8 cellular contexts compared by ENCODE assay signal in the genomic region with DNA sequence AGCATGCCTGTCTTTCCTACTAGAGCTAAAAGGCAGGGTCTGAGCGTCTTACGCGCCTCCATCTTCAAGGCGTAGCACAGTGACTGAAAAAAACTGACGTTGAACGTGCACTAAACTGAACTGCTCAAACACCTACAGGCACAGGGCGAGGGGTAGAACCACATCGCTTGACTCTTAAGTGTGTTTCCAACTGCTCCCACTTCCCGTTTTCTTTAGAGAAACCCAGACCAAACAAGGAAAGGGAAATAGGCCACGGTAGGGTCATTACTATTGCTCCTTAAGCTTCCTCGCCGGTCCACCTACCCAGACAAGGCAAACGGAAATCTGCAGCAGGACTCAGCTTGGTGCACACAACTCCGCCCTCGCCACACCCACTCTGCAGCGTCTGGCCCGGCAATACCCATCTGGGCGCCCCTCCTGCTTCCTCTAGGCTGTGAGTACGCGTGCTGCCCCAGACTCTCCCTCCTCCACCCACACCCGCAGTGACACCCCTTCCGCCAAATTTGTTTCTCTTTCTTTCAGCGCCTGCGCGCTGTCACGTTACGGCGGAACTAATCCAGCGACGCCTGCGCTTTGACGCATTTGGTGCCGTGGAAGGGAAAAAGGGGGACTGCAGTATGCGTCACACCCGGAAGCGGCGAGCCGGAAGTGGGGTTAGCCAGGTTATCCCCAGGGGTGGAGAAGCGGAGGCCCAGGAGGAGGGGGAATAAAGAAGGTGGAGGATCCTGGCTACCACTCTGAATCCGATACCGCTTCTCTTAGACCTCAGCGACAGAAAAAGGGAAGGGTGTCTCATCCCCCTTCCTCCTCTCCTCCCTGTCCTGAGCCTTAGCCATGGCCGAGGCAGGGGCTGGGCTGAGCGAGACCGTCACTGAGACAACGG. TPM values are rescaled to one million over a fixed set of nuclear protein-coding genes. Genes with fewer than 3 reads are reported as not detected.
DNase-seq lines count a peak whose midpoint lies in the region; ATAC-seq and TF ChIP-seq lines count a peak whose summit lies in the region.

A gene with protein sequence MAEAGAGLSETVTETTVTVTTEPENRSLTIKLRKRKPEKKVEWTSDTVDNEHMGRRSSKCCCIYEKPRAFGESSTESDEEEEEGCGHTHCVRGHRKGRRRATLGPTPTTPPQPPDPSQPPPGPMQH (plus strand): TSS at position 622 of the 883 bp plus-strand sequence. CDS start 213 bp downstream, at position 835.

- H4K5ac ChIP-seq in H9 (ENCODE audit: insufficient read length, low read depth, low read length) = no peak within 1 kb of the TSS

- peaks cover 27 to 30% of the 10 kb centered on the region in 2 experiments for H3K4me1 Mint-ChIP-seq in H9
- H3K4me1 Mint-ChIP-seq in natural killer cell treated with Interleukin-12 subunit alpha and Interleukin-12 subunit beta and Interleukin-15 and Interleukin-18, amount 100 ng/mL, for 72 hours (ENCODE audit: low read depth in 2 of 2) = peaks cover 48 to 59% of the 10 kb centered on the region in 2 donors

- H3K27me3 ChIP-seq in H9 (ENCODE audit: insufficient read depth, low read length) (peaks cover 11% of the 10 kb centered on the region), MG63 (no peaks in the 10 kb centered on the region)

- no peak within 1 kb of the TSS for H2BK20ac ChIP-seq in H9 (ENCODE audit: low read depth, low read length, poor library complexity, severe bottlenecking)

- H3K23ac ChIP-seq in H9 (ENCODE audit: insufficient read length, low read depth, low read length) = no peak within 1 kb of the TSS

- no peak within 1 kb of the TSS for H4K91ac ChIP-seq in H9 (ENCODE audit: insufficient read length, low read depth, low read length)

- no peaks in the 10 kb centered on the region for H3K79me1 ChIP-seq in H9 (ENCODE audit: insufficient read depth, low read depth, low read length, poor library complexity, severe bottlenecking)

- TF ChIP-seq CTCF in H9 (conservative IDR thresholded peaks at IDR 0.05) (no peak), fibroblast of pulmonary artery (IDR thresholded peaks at IDR 0.05; ENCODE audit: low read length, missing control alignments) (no peak)

- DNase-seq in ELR (ENCODE audit: low read depth) (peak; percentile 99), H9 (peak; percentile 99), MG63 (peak; percentile 98), SHP77 treated with DMSO at 0.1 percent for 48 hours (lab: John Stamatoyannopoulos, UW) (peak; percentile 99), fibroblast of pulmonary artery (ENCODE audit: low read depth) (peak; percentile 99)
- DNase-seq in activated effector memory CD4-positive, alpha-beta T cell treated with anti-CD3 and anti-CD28 coated beads, Interleukin-2, amount 50 U/mL, for 16 hours = peak; percentile 99
- peak; percentile 99 for DNase-seq in natural killer cell treated with Interleukin-12 subunit alpha and Interleukin-12 subunit beta and Interleukin-15 and Interleukin-18, amount 100 ng/mL, for 72 hours (ENCODE audit: low spot score)
- peak; percentile 98 for DNase-seq in stimulated activated naive CD8-positive, alpha-beta T cell treated with anti-CD3 and anti-CD28 coated beads, Interleukin-15, Interleukin-2, amounts not matched to agents 100 U/mL and 50 U/mL, for 24 hours

- peak within 1 kb of the TSS; percentile 86 for H3K18ac ChIP-seq in H9 (ENCODE audit: insufficient read length, low read depth, low read length)

- H3K4me1 ChIP-seq in H9 (ENCODE audit: insufficient read depth, low read length) = 0 out of 2 replicates have a peak, but pooled peaks cover 4% of the 10 kb centered on the region

- peaks cover 0 to 3% of the 10 kb centered on the region in 2 experiments; a peak in 3 of 5 replicates for H3K9me3 Mint-ChIP-seq in H9
- H3K9me3 Mint-ChIP-seq in natural killer cell treated with Interleukin-12 subunit alpha and Interleukin-12 subunit beta and Interleukin-15 and Interleukin-18, amount 100 ng/mL, for 72 hours = no peaks in the 10 kb centered on the region

- peaks cover 14% of the 10 kb centered on the region; the same call in 1 of the 2 replicates for H3K36me3 ChIP-seq in MG63

- no peak within 1 kb of the TSS for H2AK5ac ChIP-seq in H9 (ENCODE audit: insufficient read length, low read length)

- H3K27ac ChIP-seq in H9 (ENCODE audit: insufficient read length, low read depth, low read length) = peak within 1 kb of the TSS; percentile 59

- H3K27ac Mint-ChIP-seq in H9 = peak within 1 kb of the TSS; percentile 63 to 98 (median 86); a peak in 6 of 7 replicates
- H3K27ac Mint-ChIP-seq in natural killer cell treated with Interleukin-12 subunit alpha and Interleukin-12 subunit beta and Interleukin-15 and Interleukin-18, amount 100 ng/mL, for 72 hours = peak within 1 kb of the TSS; percentile 96 to 99

- H3T11ph ChIP-seq in H9 (ENCODE audit: low read length) = no peak within 1 kb of the TSS

- H3K36me3 Mint-ChIP-seq in H9 (ENCODE audit: insufficient read depth in 1 of 3, low read depth in 3 of 3) = peaks cover 4 to 22% (median 19%) of the 10 kb centered on the region in 3 experiments
- peaks cover 35% of the 10 kb centered on the region for H3K36me3 Mint-ChIP-seq in natural killer cell treated with Interleukin-12 subunit alpha and Interleukin-12 subunit beta and Interleukin-15 and Interleukin-18, amount 100 ng/mL, for 72 hours

- H3K9ac ChIP-seq in H9 (ENCODE audit: extremely low read depth, insufficient read length, low read length) = peak within 1 kb of the TSS; percentile 78

- H3K9me3 ChIP-seq in H9 (ENCODE audit: control insufficient read depth, low read depth, low read length) (no peaks in the 10 kb centered on the region), MG63 (no peaks in the 10 kb centered on the region)

- H3K4me2 ChIP-seq in H9 (ENCODE audit: insufficient read depth, insufficient read length, low read length) = peak within 1 kb of the TSS; percentile 98

- peaks cover 28% of the 10 kb centered on the region for H3K27me3 Mint-ChIP-seq in H9 (ENCODE audit: low read depth)
- peaks cover 4 to 9% of the 10 kb centered on the region in 2 donors for H3K27me3 Mint-ChIP-seq in natural killer cell treated with Interleukin-12 subunit alpha and Interleukin-12 subunit beta and Interleukin-15 and Interleukin-18, amount 100 ng/mL, for 72 hours

- no peaks in the 10 kb centered on the region for H4K20me1 ChIP-seq in H9 (ENCODE audit: control insufficient read depth, insufficient read depth, insufficient read length)

- H3K23me2 ChIP-seq in H9 (ENCODE audit: insufficient read length, low read depth, low read length, poor library complexity, severe bottlenecking) = peaks cover 23% of the 10 kb centered on the region

- H4K8ac ChIP-seq in H9 (replicated peaks; ENCODE audit: insufficient read length, low read depth, low read length) = no peak within 1 kb of the TSS

- no peaks in the 10 kb centered on the region for H3K79me2 ChIP-seq in H9 (ENCODE audit: insufficient read depth, low read length)

- H3K4ac ChIP-seq in H9 (ENCODE audit: low read depth, low read length) = no peak within 1 kb of the TSS

- peak within 1 kb of the TSS; percentile 67 for H3K4me3 ChIP-seq in MG63
- peak within 1 kb of the TSS; percentile 87 for H3K4me3 ChIP-seq in fibroblast of pulmonary artery (replicated peaks; ENCODE audit: low read depth, low read length)

- H2BK12ac ChIP-seq in H9 (ENCODE audit: insufficient read length, low read depth, low read length) = no peak within 1 kb of the TSS

- WGBS in H9 (ENCODE audit: extremely low coverage, insufficient read length, low lambda C conversion rate) = no CpG with 5 or more reads among the region's 46 CpGs

- H2BK5ac ChIP-seq in H9 (ENCODE audit: insufficient read length, low read length) = peak within 1 kb of the TSS; percentile 43

- H3K56ac ChIP-seq in H9 (ENCODE audit: insufficient read length, low read depth, low read length) = no peak within 1 kb of the TSS

- H3K14ac ChIP-seq in H9 (ENCODE audit: insufficient read depth, low read length) = no peak within 1 kb of the TSS; the same call in 1 of the 2 replicates

- ATAC-seq in natural killer cell treated with Interleukin-12 subunit alpha and Interleukin-12 subunit beta and Interleukin-15 and Interleukin-18, amount 100 ng/mL, for 72 hours = peak; percentile 99 to 100
- peak; percentile 99 for ATAC-seq in stimulated activated naive CD8-positive, alpha-beta T cell treated with anti-CD3 and anti-CD28 coated beads, Interleukin-15, Interleukin-2, amounts not matched to agents 100 U/mL and 50 U/mL, for 24 hours

- no peak within 1 kb of the TSS for H2BK120ac ChIP-seq in H9 (ENCODE audit: low read depth, low read length, poor library complexity, severe bottlenecking)

- H2AFZ ChIP-seq in H9 (ENCODE audit: low read length) = peak within 1 kb of the TSS; percentile 68

- H3K4me3 Mint-ChIP-seq in H9 = peak within 1 kb of the TSS; percentile 91 to 92
- peak within 1 kb of the TSS; percentile 94 for H3K4me3 Mint-ChIP-seq in natural killer cell treated with Interleukin-12 subunit alpha and Interleukin-12 subunit beta and Interleukin-15 and Interleukin-18, amount 100 ng/mL, for 72 hours

- H2BK15ac ChIP-seq in H9 (ENCODE audit: low read depth, low read length) = no peak within 1 kb of the TSS

RNA-seq across cellular contexts. Expression of the gene that starts here (rescaled TPM):
- total RNA-seq in H9 (2021) = 22.7 and 23.8 TPM in 2 replicates
- 20.2 and 47.2 TPM in 2 replicates for total RNA-seq in MG63 (2014; rRNA removed; shearing (Covaris generic); ENCODE audit: low replicate concordance)
- 10 to 100 TPM; 50.3 to 82.0 TPM for total RNA-seq in natural killer cell treated with Interleukin-12 subunit alpha and Interleukin-12 subunit beta and Interleukin-15 and Interleukin-18, amount 100 ng/mL, for 72 hours

Comparison
In these comparisons a context has a peak if more than half of its experiments do, and no peak if none do; other contexts are left out.
1. Peak in every context shown above with its lines: DNase-seq, ATAC-seq, H3K4me3 ChIP-seq and H3K27ac ChIP-seq.